ENCODE assay signal across 21 cellular contexts in genomic region chr1:98181041-98181764, GRCh38.
A peak's percentile ranks its signal among the peaks of the same experiment; 100 is the strongest.
DNase-seq lines count a peak whose midpoint lies in the region; ATAC-seq, FAIRE-seq and TF ChIP-seq lines count a peak whose summit lies in the region.
"Had no signal": no experiment of that assay in that cellular context is flagged by ENCODE, and none has a peak within 500 bp of the region (broad histone marks: within the 10 kb centered on the region; RNA-seq: fewer than 3 reads in every experiment).

No MANE protein-coding gene starts in this region.

- no peak overlapping the region for H3K4ac ChIP-seq in mesendoderm (ENCODE audit: low read depth, low read length)

- H2BK5ac ChIP-seq in mesendoderm (ENCODE audit: low read length): no peak overlapping the region

- no peak overlapping the region for H3K4me3 ChIP-seq in bronchial epithelial cell (ENCODE audit: low read depth, low read length)
- no peak overlapping the region for H3K4me3 ChIP-seq in mesendoderm (ENCODE audit: low read length)
- H3K4me3 ChIP-seq: HAP-1 had no signal

- no peak overlapping the region for H3K9ac ChIP-seq in mesendoderm (ENCODE audit: low read length)

- no peak overlapping the region for H4K5ac ChIP-seq in mesendoderm (ENCODE audit: low read length)

- DNase-seq in HuH-7 (ENCODE audit: low spot score) (peak; percentile 2), bronchial epithelial cell (ENCODE audit: low read depth) (peak; percentile 16), mesendoderm (peak; percentile 4), HK-2 (ENCODE audit: unreplicated experiment) (no peak), NCI-H187 treated with DMSO at 0.1 percent for 48 hours (lab: John Stamatoyannopoulos, UW) (no peak)
- DNase-seq: CD4-positive, alpha-beta T cell; Karpas-422; NCI-H1105; NCI-H510A; NCI-H774; PC-3; SIG-M5; T-cell had no signal

- H3K79me1 ChIP-seq in mesendoderm (ENCODE audit: low read length): no peaks in the 10 kb centered on the region

- no peak overlapping the region for H2AK5ac ChIP-seq in mesendoderm (ENCODE audit: low read length)

- no peak overlapping the region for H2BK15ac ChIP-seq in mesendoderm (replicated peaks; ENCODE audit: low read depth)

- H3K23ac ChIP-seq in mesendoderm (ENCODE audit: low read length): no peak overlapping the region

- no peak for TF ChIP-seq CTCF in bronchial epithelial cell (IDR thresholded peaks at IDR 0.05; ENCODE audit: insufficient read depth, low read length, severe bottlenecking)

- no peaks in the 10 kb centered on the region for H3K27me3 ChIP-seq in bronchial epithelial cell (ENCODE audit: control insufficient read depth, insufficient read depth, low read length)
- H3K27me3 ChIP-seq in mesendoderm (ENCODE audit: insufficient read depth, low read length, poor library complexity): no peaks in the 10 kb centered on the region

- H3K4me2 ChIP-seq in mesendoderm (ENCODE audit: low read length): no peak overlapping the region

- H3K27ac ChIP-seq in mesendoderm (ENCODE audit: low read depth, low read length): no peak overlapping the region
- H3K27ac ChIP-seq: RWPE1 had no signal

- FAIRE-seq in bronchial epithelial cell (lab: Jason Lieb, UNC): no peak
- FAIRE-seq: A204.1, GM12892 had no signal

- no peaks in the 10 kb centered on the region for H3K4me1 ChIP-seq in mesendoderm (ENCODE audit: control insufficient read depth, low read depth, low read length)
- H3K4me1 ChIP-seq: HAP-1 had no signal

- no peak overlapping the region for H4K8ac ChIP-seq in mesendoderm (ENCODE audit: low read depth, low read length)

- no CpG with 5 or more reads among the region's 1 CpG for WGBS in mesendoderm (ENCODE audit: extremely low coverage, insufficient coverage, low lambda C conversion rate)

- H3K79me2 ChIP-seq in mesendoderm (ENCODE audit: control insufficient read depth, insufficient read depth, low read length): no peaks in the 10 kb centered on the region

- H3K56ac ChIP-seq in mesendoderm (ENCODE audit: low read length): no peak overlapping the region

- H3K36me3 ChIP-seq in bronchial epithelial cell (ENCODE audit: control insufficient read depth, insufficient read depth, low read length) (no peaks in the 10 kb centered on the region), mesendoderm (ENCODE audit: control insufficient read depth, insufficient read depth, low read length) (no peaks in the 10 kb centered on the region)
- H3K36me3 ChIP-seq: HAP-1 had no signal

- no peak overlapping the region for H2BK120ac ChIP-seq in mesendoderm (ENCODE audit: low read depth, low read length)

- peak; percentile 46 for ATAC-seq in GM18868 (IDR thresholded peaks at IDR 0.05; ENCODE audit: unreplicated experiment)
- ATAC-seq in GM18861 (IDR thresholded peaks at IDR 0.05; ENCODE audit: unreplicated experiment): no peak
- no peak for ATAC-seq in GM18502 (IDR thresholded peaks at IDR 0.05; ENCODE audit: poor library complexity, unreplicated experiment)
- ATAC-seq: PC-3, SK-N-SH treated with all-trans-retinoic acid at 6 μM for 48 hours, T-cell had no signal

- H3K18ac ChIP-seq in mesendoderm (ENCODE audit: low read length): no peak overlapping the region

Comparison
In these comparisons a context has a peak if more than half of its experiments do, and no peak if none do; other contexts are left out.
1. DNase-seq: peak in HuH-7 (single experiment), bronchial epithelial cell (single experiment) and mesendoderm (single experiment); none in HK-2 (single experiment) and NCI-H187 treated with DMSO at 0.1 percent for 48 hours (single experiment).